8 cellular contexts compared by ENCODE assay signal in the genomic region with DNA sequence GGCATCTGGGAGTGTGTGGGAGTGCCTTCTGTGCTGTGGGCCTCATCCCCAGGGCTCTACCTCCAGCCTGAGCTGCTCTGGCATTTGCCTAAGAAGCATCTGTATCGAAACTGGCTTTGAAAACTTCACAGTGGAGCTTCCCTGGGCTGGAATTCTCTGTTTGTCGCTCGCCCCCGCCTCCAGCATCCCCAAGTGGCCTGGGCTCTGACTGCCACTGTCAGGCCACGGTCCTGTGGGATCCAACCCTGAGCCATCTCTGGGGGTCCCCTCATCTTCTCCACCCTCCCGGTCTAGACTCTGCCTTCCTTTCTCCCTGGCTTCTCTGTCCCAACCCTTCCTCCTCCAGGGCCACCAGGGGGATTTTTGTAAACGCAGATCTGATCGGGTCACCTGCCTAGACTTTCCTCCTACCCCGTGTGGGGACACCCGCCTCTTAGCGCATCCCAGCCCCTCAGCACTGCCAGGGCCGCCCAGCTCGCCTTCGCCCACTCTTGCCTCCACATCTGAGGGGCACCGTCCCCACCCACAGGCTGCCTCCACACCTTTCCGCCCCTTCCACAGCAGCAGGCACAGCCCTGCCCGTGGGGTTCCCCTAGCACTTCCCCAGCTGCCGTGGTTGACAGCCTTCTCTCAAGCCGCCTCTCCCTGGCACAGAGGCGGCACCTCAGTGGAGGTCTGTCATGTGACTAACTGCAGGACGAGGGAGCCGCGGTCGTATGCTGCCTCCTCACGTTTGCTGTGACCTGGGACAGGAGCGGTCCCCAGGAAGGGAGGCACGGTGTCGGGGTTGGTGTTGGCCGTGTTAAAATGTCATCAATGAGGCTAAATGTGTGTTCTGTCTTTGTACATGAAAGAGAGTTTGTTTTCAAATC. TPM values are rescaled to one million over a fixed set of nuclear protein-coding genes. Genes with fewer than 3 reads are reported as not detected.
DNase-seq lines count a peak whose midpoint lies in the region; ATAC-seq and TF ChIP-seq lines count a peak whose summit lies in the region.

No MANE protein-coding gene starts in this region.

- H4K5ac ChIP-seq in H9 (ENCODE audit: insufficient read length, low read depth, low read length): no peak overlapping the region

- no peak overlapping the region for H3K18ac ChIP-seq in H9 (ENCODE audit: insufficient read length, low read depth, low read length)

- H3K4me1 ChIP-seq in H9 (ENCODE audit: insufficient read depth, low read length): no peaks in the 10 kb centered on the region
- peaks cover 10 to 25% of the 10 kb centered on the region in 2 donors for H3K4me1 ChIP-seq in breast epithelium
- peaks cover 7% of the 10 kb centered on the region for H3K4me1 ChIP-seq in mucosa of stomach (ENCODE audit: control insufficient read depth, insufficient read depth, low read length)

- H3K79me1 ChIP-seq in H9 (ENCODE audit: insufficient read depth, low read depth, low read length, poor library complexity, severe bottlenecking): no peaks in the 10 kb centered on the region

- H3K36me3 Mint-ChIP-seq in H9 (ENCODE audit: insufficient read depth in 1 of 3, low read depth in 3 of 3) (no peaks in the 10 kb centered on the region), activated B cell treated with CpG ODN at 0.5 μM for 24 hours (ENCODE audit: low read depth) (no peaks in the 10 kb centered on the region)

- H3K27ac ChIP-seq in H9 (ENCODE audit: insufficient read length, low read depth, low read length): no peak overlapping the region
- H3K27ac ChIP-seq in breast epithelium: peak overlapping the region; percentile 29 to 90

- H3K27ac Mint-ChIP-seq in H9: peak overlapping the region; percentile 64 to 80 (median 71); a peak in 6 of 7 replicates
- H3K27ac Mint-ChIP-seq in activated B cell treated with CpG ODN at 0.5 μM for 24 hours: peak overlapping the region; percentile 83

- no peak overlapping the region for H2BK20ac ChIP-seq in H9 (ENCODE audit: low read depth, low read length, poor library complexity, severe bottlenecking)

- H3K4me3 Mint-ChIP-seq in H9 (no peak overlapping the region), activated B cell treated with CpG ODN at 0.5 μM for 24 hours (peak overlapping the region; percentile 71)

- H3K14ac ChIP-seq in H9 (ENCODE audit: insufficient read depth, low read length): no peak overlapping the region

- CTCF ChIA-PET in activated B cell treated with CpG ODN at 0.5 μM for 24 hours (lab: Charles Lee): interaction anchor here (0.7 to 3.4 kb wide), 10 partner anchors 13 to 483 kb away, joined by 3 to 21 read pairs (median 4); partner anchors contain the start of genes CCNF and ECI1

- no peak overlapping the region for H3K4me2 ChIP-seq in H9 (ENCODE audit: insufficient read depth, insufficient read length, low read length)

- no peak overlapping the region for H2BK12ac ChIP-seq in H9 (ENCODE audit: insufficient read length, low read depth, low read length)

- H3K9ac ChIP-seq in H9 (ENCODE audit: extremely low read depth, insufficient read length, low read length) (no peak overlapping the region), mucosa of stomach (ENCODE audit: low read length) (peak overlapping the region; percentile 25)

- H3K4me3 ChIP-seq in breast epithelium: no peak overlapping the region
- H3K4me3 ChIP-seq in mucosa of stomach (ENCODE audit: low read length): no peak overlapping the region

- H2BK5ac ChIP-seq in H9 (ENCODE audit: insufficient read length, low read length): no peak overlapping the region

- H4K8ac ChIP-seq in H9 (replicated peaks; ENCODE audit: insufficient read length, low read depth, low read length): no peak overlapping the region

- H3K4me1 Mint-ChIP-seq in H9: peaks cover 11 to 15% of the 10 kb centered on the region in 2 experiments
- H3K4me1 Mint-ChIP-seq in activated B cell treated with CpG ODN at 0.5 μM for 24 hours: peaks cover 26% of the 10 kb centered on the region

- H3K79me2 ChIP-seq in H9 (ENCODE audit: insufficient read depth, low read length): no peaks in the 10 kb centered on the region; the same call in 1 of the 2 replicates

- no peak overlapping the region for H4K91ac ChIP-seq in H9 (ENCODE audit: insufficient read length, low read depth, low read length)

- peaks cover 2% of the 10 kb centered on the region for H4K20me1 ChIP-seq in H9 (ENCODE audit: control insufficient read depth, insufficient read depth, insufficient read length)

- no peak overlapping the region for H2AK5ac ChIP-seq in H9 (ENCODE audit: insufficient read length, low read length)

- H3K27me3 Mint-ChIP-seq in H9 (ENCODE audit: low read depth) (no peaks in the 10 kb centered on the region), activated B cell treated with CpG ODN at 0.5 μM for 24 hours (no peaks in the 10 kb centered on the region)

- H3K9me3 ChIP-seq in H9 (ENCODE audit: control insufficient read depth, low read depth, low read length): no peaks in the 10 kb centered on the region
- H3K9me3 ChIP-seq in breast epithelium: no peaks in the 10 kb centered on the region
- H3K9me3 ChIP-seq in mucosa of stomach (ENCODE audit: control insufficient read depth, low read length): no peaks in the 10 kb centered on the region

- H2BK15ac ChIP-seq in H9 (ENCODE audit: low read depth, low read length): no peak overlapping the region

- DNase-seq in ELF-1 (ENCODE audit: low read depth, low spot score) (peak; percentile 26), H9 (no peak), activated B cell treated with CpG ODN at 0.5 μM for 24 hours (peak; percentile 73), breast epithelium (ENCODE audit: low spot score in 2 of 2) (peak; percentile 71 to 74), NOMO-1 treated with DMSO at 0.1 percent for 48 hours (lab: John Stamatoyannopoulos, UW; ENCODE audit: unreplicated experiment) (no peak)
- peak; percentile 60 to 83 (median 78) for DNase-seq in stimulated activated naive CD4-positive, alpha-beta T cell (lab: John Stamatoyannopoulos, UW)

- no peak for TF ChIP-seq CTCF in H9 (conservative IDR thresholded peaks at IDR 0.05)
- TF ChIP-seq CTCF in activated B cell treated with CpG ODN at 0.5 μM for 24 hours (IDR thresholded peaks at IDR 0.05): no peak
- peak in 1 of 3 donors; percentile 16 for TF ChIP-seq CTCF in breast epithelium (IDR thresholded peaks at IDR 0.05)

- TF ChIP-seq POLR2A in breast epithelium (IDR thresholded peaks at IDR 0.05): no peak

- WGBS in H9 (ENCODE audit: extremely low coverage, insufficient read length, low lambda C conversion rate): no CpG with 5 or more reads among the region's 29 CpGs

- H3K23ac ChIP-seq in H9 (ENCODE audit: insufficient read length, low read depth, low read length): no peak overlapping the region

- no peak overlapping the region for H3T11ph ChIP-seq in H9 (ENCODE audit: low read length)

- H3K56ac ChIP-seq in H9 (ENCODE audit: insufficient read length, low read depth, low read length): no peak overlapping the region

- H3K27me3 ChIP-seq in H9 (ENCODE audit: insufficient read depth, low read length): no peaks in the 10 kb centered on the region
- no peaks in the 10 kb centered on the region for H3K27me3 ChIP-seq in breast epithelium
- H3K27me3 ChIP-seq in mucosa of stomach (ENCODE audit: control insufficient read depth, insufficient read depth, low read length): no peaks in the 10 kb centered on the region

- no peak overlapping the region for H2BK120ac ChIP-seq in H9 (ENCODE audit: low read depth, low read length, poor library complexity, severe bottlenecking)

- peak; percentile 97 for ATAC-seq in activated B cell treated with CpG ODN at 0.5 μM for 24 hours (ENCODE audit: low read depth)
- no peak for ATAC-seq in HG02870 (IDR thresholded peaks at IDR 0.05; ENCODE audit: unreplicated experiment)

- H3K36me3 ChIP-seq in breast epithelium: no peaks in the 10 kb centered on the region
- H3K36me3 ChIP-seq in mucosa of stomach (ENCODE audit: control insufficient read depth, insufficient read depth, low read length): no peaks in the 10 kb centered on the region

- no peaks in the 10 kb centered on the region for H3K9me3 Mint-ChIP-seq in H9
- no peaks in the 10 kb centered on the region for H3K9me3 Mint-ChIP-seq in activated B cell treated with CpG ODN at 0.5 μM for 24 hours

- H2AFZ ChIP-seq in H9 (ENCODE audit: low read length): no peak overlapping the region

- intact Hi-C loops in activated B cell treated with CpG ODN at 0.5 μM for 24 hours (cut with micrococcal nuclease): loop anchor here (1.0 to 5.0 kb wide), 11 partner anchors 13 to 464 kb away; partner anchors contain the start of genes ABCA3, ECI1 and RNPS1
- intact Hi-C loops in breast epithelium (cut with DNase I; ENCODE audit: low total_unique reads): no loop called here

- no peak overlapping the region for H3K4ac ChIP-seq in H9 (ENCODE audit: low read depth, low read length)

- POLR2A ChIA-PET in activated B cell treated with CpG ODN at 0.5 μM for 24 hours (lab: Charles Lee): interaction anchor here (0.6 to 2.6 kb wide), 16 partner anchors 12 to 1209 kb away, joined by 3 to 14 read pairs (median 4); partner anchors contain the start of genes AMDHD2, CCNF, CEMP1 and ECI1

- no peaks in the 10 kb centered on the region for H3K23me2 ChIP-seq in H9 (ENCODE audit: insufficient read length, low read depth, low read length, poor library complexity, severe bottlenecking)

RNA-seq across cellular contexts. Expression of gene TBC1D24, which starts 12.0 kb away (rescaled TPM):
- total RNA-seq in H9 (2021) (19.0 and 19.8 TPM in 2 replicates), activated B cell treated with CpG ODN at 0.5 μM for 24 hours (9.1 and 12.6 TPM in 2 replicates), breast epithelium (10 to 100 TPM in 2 of 3 donors, 1 to 10 TPM in 1; 8.8 to 22.0 (median 16.7) TPM)

RNA-seq across cellular contexts. Expression of gene NTN3, which starts 15.8 kb away (rescaled TPM):
- total RNA-seq in H9 (2021): 1.3 TPM in 2 replicates
- total RNA-seq in activated B cell treated with CpG ODN at 0.5 μM for 24 hours: not detected in 2 replicates
- total RNA-seq in breast epithelium: not detected

RNA-seq across cellular contexts. Expression of gene ATP6V0C, which starts 26.9 kb away (rescaled TPM):
- total RNA-seq in H9 (2021) (176 and 184 TPM in 2 replicates), activated B cell treated with CpG ODN at 0.5 μM for 24 hours (74.9 and 91.4 TPM in 2 replicates), breast epithelium (10 to 100 TPM; 27.5 to 70.2 (median 45.4) TPM)

RNA-seq across cellular contexts. Expression of gene TEDC2, which starts 27.0 kb away (rescaled TPM):
- 40.7 and 45.4 TPM in 2 replicates for total RNA-seq in H9 (2021)
- 3.4 and 4.4 TPM in 2 replicates for total RNA-seq in activated B cell treated with CpG ODN at 0.5 μM for 24 hours
- total RNA-seq in breast epithelium: 1 to 10 TPM in 1 of 3 donors, under 1 TPM in 1, not detected in 1; 0.98 to 1.0 TPM

RNA-seq across cellular contexts. Expression of gene AMDHD2, which starts 33.3 kb away (rescaled TPM):
- total RNA-seq in H9 (2021) (56.4 and 61.5 TPM in 2 replicates), activated B cell treated with CpG ODN at 0.5 μM for 24 hours (65.5 and 90.8 TPM in 2 replicates), breast epithelium (10 to 100 TPM; 27.9 to 57.0 (median 28.2) TPM)

Comparison
In these comparisons a context has a peak if more than half of its experiments do, and no peak if none do; other contexts are left out.
1. DNase-seq: peak in ELF-1 (single experiment), activated B cell treated with CpG ODN at 0.5 μM for 24 hours (single experiment), breast epithelium (2 of 2) and stimulated activated naive CD4-positive, alpha-beta T cell (6 of 6); none in H9 (single experiment) and NOMO-1 treated with DMSO at 0.1 percent for 48 hours (single experiment).